In the genomic region with DNA sequence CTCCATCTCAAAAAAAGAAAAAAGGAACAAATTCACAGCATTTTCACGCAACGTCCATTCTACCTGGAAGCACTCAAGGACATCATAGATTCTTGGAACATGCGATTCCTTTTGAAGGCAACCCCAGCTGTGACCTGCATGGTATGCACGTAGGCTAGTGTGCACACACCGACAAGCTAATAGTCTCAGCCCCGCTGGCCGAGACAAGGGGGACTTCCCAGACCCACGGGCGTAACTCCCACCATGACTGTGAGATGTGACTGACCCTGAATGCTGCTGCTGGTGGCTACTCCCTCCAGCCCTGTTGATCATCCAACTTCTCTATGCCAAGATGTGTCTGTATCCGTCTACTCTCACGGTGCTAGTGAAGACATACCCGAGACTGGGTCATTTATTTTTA, we compare ENCODE assay signal across 15 cellular contexts.
DNase-seq lines count a peak whose midpoint lies in the region; ATAC-seq and TF ChIP-seq lines count a peak whose summit lies in the region.
"Had no signal": no experiment of that assay in that cellular context is flagged by ENCODE, and none has a peak within 500 bp of the region (broad histone marks: within the 10 kb centered on the region; RNA-seq: fewer than 3 reads in every experiment).

No MANE protein-coding gene starts in this region.

- CTCF ChIA-PET in activated CD4-positive, alpha-beta T cell treated with anti-CD3 and anti-CD28 coated beads for 36 hours (lab: Charles Lee), result no interaction called here

- no peaks in the 10 kb centered on the region for H3K9me3 Mint-ChIP-seq in activated CD4-positive, alpha-beta T cell treated with anti-CD3 and anti-CD28 coated beads for 36 hours (ENCODE audit: low read depth)
- peaks cover 7% of the 10 kb centered on the region for H3K9me3 Mint-ChIP-seq in HFFc6

- H3K27ac ChIP-seq in RWPE2 (ENCODE audit: poor library complexity, severe bottlenecking), result no peak overlapping the region

- no peak overlapping the region for H3K4me3 ChIP-seq in RWPE2 (ENCODE audit: severe bottlenecking)
- H3K4me3 ChIP-seq: GM23338 had no signal

- peaks cover 23% of the 10 kb centered on the region for H3K9me3 ChIP-seq in RWPE2 (ENCODE audit: severe bottlenecking)
- H3K9me3 ChIP-seq: BE2C, Caco-2 had no signal

- no peak overlapping the region for H3K27ac Mint-ChIP-seq in activated CD4-positive, alpha-beta T cell treated with anti-CD3 and anti-CD28 coated beads for 36 hours
- H3K27ac Mint-ChIP-seq in HFFc6, result no peak overlapping the region
- H3K27ac Mint-ChIP-seq: CD4-positive, CD25-positive, alpha-beta regulatory T cell; GM23338; IgD-negative memory B cell had no signal

- peak; percentile 27 for DNase-seq in RWPE2 (ENCODE audit: low spot score)
- peak; percentile 32 for DNase-seq in ecto neural progenitor cell (ENCODE audit: low spot score)
- DNase-seq in posterior vena cava (ENCODE audit: low spot score), result peak; percentile 49
- DNase-seq in activated CD4-positive, alpha-beta T cell treated with anti-CD3 and anti-CD28 coated beads for 36 hours, result no peak
- no peak for DNase-seq in HFFc6
- DNase-seq: ACHN; BE2C; C1 segment of cervical spinal cord; Caco-2; CD4-positive, CD25-positive, alpha-beta regulatory T cell had no signal

- H3K27me3 Mint-ChIP-seq in activated CD4-positive, alpha-beta T cell treated with anti-CD3 and anti-CD28 coated beads for 36 hours, result no peaks in the 10 kb centered on the region
- H3K27me3 Mint-ChIP-seq in HFFc6 (ENCODE audit: insufficient read depth), result peaks cover 24% of the 10 kb centered on the region
- H3K27me3 Mint-ChIP-seq: CD4-positive, CD25-positive, alpha-beta regulatory T cell; IgD-negative memory B cell had no signal

- POLR2A ChIA-PET in activated CD4-positive, alpha-beta T cell treated with anti-CD3 and anti-CD28 coated beads for 36 hours (lab: Charles Lee), result no interaction called here

- H3K36me3 Mint-ChIP-seq in activated CD4-positive, alpha-beta T cell treated with anti-CD3 and anti-CD28 coated beads for 36 hours (ENCODE audit: low read depth), result no peaks in the 10 kb centered on the region
- peaks cover 8% of the 10 kb centered on the region; the same call in 1 of the 2 replicates for H3K36me3 Mint-ChIP-seq in HFFc6 (ENCODE audit: low read depth)
- H3K36me3 Mint-ChIP-seq: CD4-positive, CD25-positive, alpha-beta regulatory T cell had no signal

- H3K4me1 Mint-ChIP-seq in activated CD4-positive, alpha-beta T cell treated with anti-CD3 and anti-CD28 coated beads for 36 hours, result no peaks in the 10 kb centered on the region
- H3K4me1 Mint-ChIP-seq in HFFc6 (ENCODE audit: low read depth), result no peaks in the 10 kb centered on the region
- H3K4me1 Mint-ChIP-seq: CD4-positive, CD25-positive, alpha-beta regulatory T cell; GM23338; IgD-negative memory B cell had no signal

- no peak for ATAC-seq in RWPE2 (ENCODE audit: low read depth)
- no peak for ATAC-seq in activated CD4-positive, alpha-beta T cell treated with anti-CD3 and anti-CD28 coated beads for 36 hours
- ATAC-seq in GM18868 (IDR thresholded peaks at IDR 0.05; ENCODE audit: unreplicated experiment), result no peak
- ATAC-seq: GM23338, HCT116, HepG2 had no signal

- intact Hi-C loops in posterior vena cava (cut with DNase I), result no loop called here
- intact Hi-C loops in activated CD4-positive, alpha-beta T cell treated with anti-CD3 and anti-CD28 coated beads for 36 hours (cut with DNase I, micrococcal nuclease), result no loop called here

- H3K36me3 ChIP-seq in RWPE2 (ENCODE audit: low read depth), result no peaks in the 10 kb centered on the region
- H3K36me3 ChIP-seq: BE2C had no signal

- H3K27me3 ChIP-seq in RWPE2 (ENCODE audit: insufficient read depth, poor library complexity, severe bottlenecking), result no peaks in the 10 kb centered on the region
- H3K27me3 ChIP-seq: BE2C had no signal

- no peaks in the 10 kb centered on the region for H3K4me1 ChIP-seq in RWPE2 (ENCODE audit: insufficient read depth, poor library complexity, severe bottlenecking)
- H3K4me1 ChIP-seq: BE2C, Caco-2 had no signal

- H3K4me3 Mint-ChIP-seq in activated CD4-positive, alpha-beta T cell treated with anti-CD3 and anti-CD28 coated beads for 36 hours, result no peak overlapping the region
- H3K4me3 Mint-ChIP-seq in HFFc6, result no peak overlapping the region
- H3K4me3 Mint-ChIP-seq: CD4-positive, CD25-positive, alpha-beta regulatory T cell; GM23338; IgD-negative memory B cell had no signal

- TF ChIP-seq CTCF in RWPE2 (IDR thresholded peaks at IDR 0.05; ENCODE audit: poor library complexity, severe bottlenecking) (no peak), HFFc6 (IDR thresholded peaks at IDR 0.05) (no peak)

Comparison
In these comparisons a context has a peak if more than half of its experiments do, and no peak if none do; other contexts are left out.
1. DNase-seq: peak in RWPE2 (single experiment), ecto neural progenitor cell (single experiment) and posterior vena cava (single experiment); none in activated CD4-positive, alpha-beta T cell treated with anti-CD3 and anti-CD28 coated beads for 36 hours (single experiment) and HFFc6 (single experiment).